In genomic region chr12:132083731-132084641, GRCh38 we compare ENCODE assay signal across 8 cellular contexts.
A peak's percentile ranks its signal among the peaks of the same experiment; 100 is the strongest.
DNase-seq lines count a peak whose midpoint lies in the region; ATAC-seq and TF ChIP-seq lines count a peak whose summit lies in the region.

No MANE protein-coding gene starts in this region.

- TF ChIP-seq CTCF in H9 (conservative IDR thresholded peaks at IDR 0.05) (no peak), RWPE2 (IDR thresholded peaks at IDR 0.05; ENCODE audit: poor library complexity, severe bottlenecking) (no peak), fibroblast of villous mesenchyme (IDR thresholded peaks at IDR 0.05; ENCODE audit: insufficient read depth, low read depth, low read length) (no peak), nephron progenitor cell (IDR thresholded peaks at IDR 0.05) (no peak)

- H3T11ph ChIP-seq in H9 (ENCODE audit: low read length) = no peak overlapping the region

- no peak overlapping the region for H2AK5ac ChIP-seq in H9 (ENCODE audit: insufficient read length, low read length)

- H3K4me2 ChIP-seq in H9 (ENCODE audit: insufficient read depth, insufficient read length, low read length) = peak overlapping the region; percentile 58

- no peak overlapping the region for H3K4ac ChIP-seq in H9 (ENCODE audit: low read depth, low read length)

- H3K4me1 Mint-ChIP-seq in H9 (peaks cover 12% of the 10 kb centered on the region in 2 experiments), nephron progenitor cell (peaks cover 23% of the 10 kb centered on the region)

- H3K4me3 ChIP-seq in RWPE2 (ENCODE audit: severe bottlenecking) = peak overlapping the region; percentile 89
- peak overlapping the region; percentile 75 for H3K4me3 ChIP-seq in fibroblast of villous mesenchyme (ENCODE audit: low read depth, low read length)

- no peaks in the 10 kb centered on the region for H3K9me3 Mint-ChIP-seq in H9
- no peaks in the 10 kb centered on the region for H3K9me3 Mint-ChIP-seq in nephron progenitor cell

- H4K8ac ChIP-seq in H9 (replicated peaks; ENCODE audit: insufficient read length, low read depth, low read length) = no peak overlapping the region

- H3K14ac ChIP-seq in H9 (ENCODE audit: insufficient read depth, low read length) = peak overlapping the region; percentile 49; the same call in 1 of the 2 replicates

- H2BK120ac ChIP-seq in H9 (ENCODE audit: low read depth, low read length, poor library complexity, severe bottlenecking) = no peak overlapping the region

- no peak overlapping the region for H2BK15ac ChIP-seq in H9 (ENCODE audit: low read depth, low read length)

- H3K9me3 ChIP-seq in ES-I3 (ENCODE audit: control insufficient read depth, insufficient read depth, low read length) (no peaks in the 10 kb centered on the region), H9 (ENCODE audit: control insufficient read depth, low read depth, low read length) (no peaks in the 10 kb centered on the region), RWPE2 (ENCODE audit: severe bottlenecking) (no peaks in the 10 kb centered on the region)

- peak overlapping the region; percentile 6 for H2AFZ ChIP-seq in H9 (ENCODE audit: low read length)

- H3K56ac ChIP-seq in H9 (ENCODE audit: insufficient read length, low read depth, low read length) = no peak overlapping the region

- H3K23ac ChIP-seq in H9 (ENCODE audit: insufficient read length, low read depth, low read length) = no peak overlapping the region

- H2BK20ac ChIP-seq in H9 (ENCODE audit: low read depth, low read length, poor library complexity, severe bottlenecking) = no peak overlapping the region

- H3K79me1 ChIP-seq in H9 (ENCODE audit: insufficient read depth, low read depth, low read length, poor library complexity, severe bottlenecking) = no peaks in the 10 kb centered on the region

- H3K23me2 ChIP-seq in H9 (ENCODE audit: insufficient read length, low read depth, low read length, poor library complexity, severe bottlenecking) = peaks cover 11% of the 10 kb centered on the region

- H3K27me3 ChIP-seq in H9 (ENCODE audit: insufficient read depth, low read length) (no peaks in the 10 kb centered on the region), RWPE2 (ENCODE audit: insufficient read depth, poor library complexity, severe bottlenecking) (no peaks in the 10 kb centered on the region)

- no peak overlapping the region for H4K91ac ChIP-seq in H9 (ENCODE audit: insufficient read length, low read depth, low read length)

- H3K4me3 Mint-ChIP-seq in H9 (peak overlapping the region; percentile 84 to 86), nephron progenitor cell (peak overlapping the region; percentile 87)

- no CpG with 5 or more reads among the region's 91 CpGs for WGBS in H9 (ENCODE audit: extremely low coverage, insufficient read length, low lambda C conversion rate)

- H3K27me3 Mint-ChIP-seq in H9 (ENCODE audit: low read depth) = peaks cover 2% of the 10 kb centered on the region
- H3K27me3 Mint-ChIP-seq in nephron progenitor cell (ENCODE audit: low read depth, poor library complexity) = no peaks in the 10 kb centered on the region

- no peaks in the 10 kb centered on the region for H3K4me1 ChIP-seq in ES-I3 (ENCODE audit: insufficient read depth, low read length)
- H3K4me1 ChIP-seq in H9 (ENCODE audit: insufficient read depth, low read length) = no peaks in the 10 kb centered on the region
- peaks cover 5% of the 10 kb centered on the region for H3K4me1 ChIP-seq in RWPE2 (ENCODE audit: insufficient read depth, poor library complexity, severe bottlenecking)

- H3K18ac ChIP-seq in H9 (ENCODE audit: insufficient read length, low read depth, low read length) = peak overlapping the region; percentile 53

- peaks cover 4% of the 10 kb centered on the region; the same call in 1 of the 2 replicates for H3K79me2 ChIP-seq in H9 (ENCODE audit: insufficient read depth, low read length)

- no peak overlapping the region for H4K5ac ChIP-seq in H9 (ENCODE audit: insufficient read length, low read depth, low read length)

- H3K36me3 ChIP-seq in ES-I3 (ENCODE audit: insufficient read depth, low read length) (no peaks in the 10 kb centered on the region), RWPE2 (ENCODE audit: low read depth) (peaks cover 10% of the 10 kb centered on the region)

- H2BK5ac ChIP-seq in H9 (ENCODE audit: insufficient read length, low read length) = no peak overlapping the region

- no peaks in the 10 kb centered on the region for H4K20me1 ChIP-seq in H9 (ENCODE audit: control insufficient read depth, insufficient read depth, insufficient read length)

- ATAC-seq in RWPE2 (ENCODE audit: low read depth) = peak; percentile 88
- peak; percentile 92 for ATAC-seq in stimulated activated naive CD8-positive, alpha-beta T cell treated with anti-CD3 and anti-CD28 coated beads, Interleukin-15, Interleukin-2, amounts not matched to agents 100 U/mL and 50 U/mL, for 24 hours

- H3K27ac ChIP-seq in H9 (ENCODE audit: insufficient read length, low read depth, low read length) (no peak overlapping the region), RWPE2 (ENCODE audit: poor library complexity, severe bottlenecking) (peak overlapping the region; percentile 43)

- peak overlapping the region; percentile 74 for H3K9ac ChIP-seq in ES-I3 (ENCODE audit: low read depth, low read length)
- H3K9ac ChIP-seq in H9 (ENCODE audit: extremely low read depth, insufficient read length, low read length) = peak overlapping the region; percentile 73

- H2BK12ac ChIP-seq in H9 (ENCODE audit: insufficient read length, low read depth, low read length) = no peak overlapping the region

- H3K36me3 Mint-ChIP-seq in H9 (ENCODE audit: insufficient read depth in 1 of 3, low read depth in 3 of 3) (peaks cover 19 to 24% (median 24%) of the 10 kb centered on the region in 3 experiments), nephron progenitor cell (ENCODE audit: low read depth) (peaks cover 26% of the 10 kb centered on the region)

- H3K27ac Mint-ChIP-seq in H9 = peak overlapping the region in 1 of 3 experiments; percentile 96; a peak in 3 of 7 replicates
- peak overlapping the region; percentile 84 for H3K27ac Mint-ChIP-seq in nephron progenitor cell

- DNase-seq in H9 = peak; percentile 98
- peak; percentile 83 for DNase-seq in M059J (ENCODE audit: low read depth)
- DNase-seq in RWPE2 (ENCODE audit: low spot score) = peak; percentile 86
- peak; percentile 83 for DNase-seq in activated effector memory CD4-positive, alpha-beta T cell treated with Interleukin-2 at 50 U/mL for 16 hours
- DNase-seq in fibroblast of villous mesenchyme (ENCODE audit: low read depth) = peak; percentile 88
- DNase-seq in nephron progenitor cell = peak; percentile 95
- DNase-seq in stimulated activated naive CD8-positive, alpha-beta T cell treated with anti-CD3 and anti-CD28 coated beads, Interleukin-15, Interleukin-2, amounts not matched to agents 100 U/mL and 50 U/mL, for 24 hours = peak; percentile 91
